14 cellular contexts compared by ENCODE assay signal in genomic region chr2:8658064-8658862, GRCh38.
"Had no signal": no experiment of that assay in that cellular context is flagged by ENCODE, and none has a peak within 500 bp of the region (broad histone marks: within the 10 kb centered on the region; RNA-seq: fewer than 3 reads in every experiment).

No MANE protein-coding gene starts in this region.

- H3K27ac ChIP-seq: thoracic aorta had no signal

- H3K9me3 ChIP-seq: adrenal gland, mucosa of descending colon, right atrium auricular region, thoracic aorta had no signal

- H3K4me3 ChIP-seq: adrenal gland, mucosa of descending colon, right atrium auricular region, smooth muscle cell, thoracic aorta had no signal

- FAIRE-seq: islet of Langerhans had no signal

- H3K36me3 ChIP-seq: adrenal gland, right atrium auricular region, thoracic aorta had no signal

- DNase-seq: activated B cell treated with CpG ODN at 0.5 μM for 24 hours; activated CD8-positive, alpha-beta memory T cell treated with anti-CD3 and anti-CD28 coated beads, Interleukin-2, amount 50 U/mL, for 4 hours; activated naive CD4-positive, alpha-beta T cell treated with anti-CD3 and anti-CD28 coated beads, Interleukin-2, amount 10 ng/mL, durations not matched to agents 7 days and 5 days; mucosa of descending colon; naive thymus-derived CD4-positive, alpha-beta T cell; occipital lobe had no signal

- ATAC-seq: mucosa of descending colon had no signal

- H3K4me2 ChIP-seq: smooth muscle cell had no signal

- H3K9me3 Mint-ChIP-seq: activated B cell treated with CpG ODN at 0.5 μM for 24 hours; activated CD8-positive, alpha-beta T cell treated with anti-CD3 and anti-CD28 coated beads for 36 hours; activated naive CD4-positive, alpha-beta T cell treated with anti-CD3 and anti-CD28 coated beads, Interleukin-2, amount 10 ng/mL, durations not matched to agents 7 days and 5 days; naive thymus-derived CD4-positive, alpha-beta T cell; stimulated activated naive CD8-positive, alpha-beta T cell treated with anti-CD3 and anti-CD28 coated beads, Interleukin-15, amount 100 ng/mL, for 72 hours had no signal

- H3K36me3 Mint-ChIP-seq: activated naive CD4-positive, alpha-beta T cell treated with anti-CD3 and anti-CD28 coated beads, Interleukin-2, amount 10 ng/mL, durations not matched to agents 7 days and 5 days; naive thymus-derived CD4-positive, alpha-beta T cell had no signal

- H3K27ac Mint-ChIP-seq: activated B cell treated with CpG ODN at 0.5 μM for 24 hours; activated CD8-positive, alpha-beta T cell treated with anti-CD3 and anti-CD28 coated beads for 36 hours; activated naive CD4-positive, alpha-beta T cell treated with anti-CD3 and anti-CD28 coated beads, Interleukin-2, amount 10 ng/mL, durations not matched to agents 7 days and 5 days; progenitor cell of endocrine pancreas had no signal

- H3K4me3 Mint-ChIP-seq: activated B cell treated with CpG ODN at 0.5 μM for 24 hours; activated CD8-positive, alpha-beta T cell treated with anti-CD3 and anti-CD28 coated beads for 36 hours; activated naive CD4-positive, alpha-beta T cell treated with anti-CD3 and anti-CD28 coated beads, Interleukin-2, amount 10 ng/mL, durations not matched to agents 7 days and 5 days had no signal

- H3K27me3 ChIP-seq: adrenal gland, right atrium auricular region had no signal
